In genomic region chr2:231387904-231388724, GRCh38 we compare ENCODE assay signal across 8 cellular contexts. TPM values are rescaled to one million over a fixed set of nuclear protein-coding genes. Genes with fewer than 3 reads are reported as not detected.
DNase-seq lines count a peak whose midpoint lies in the region; ATAC-seq and TF ChIP-seq lines count a peak whose summit lies in the region.

No MANE protein-coding gene starts in this region.

- H3K36me3 ChIP-seq in SK-N-SH (replicated peaks in 1 of 2; ENCODE audit: control insufficient read depth in 1 of 2, insufficient read depth in 2 of 2, low read length in 1 of 2): no peaks in the 10 kb centered on the region

- POLR2A ChIA-PET in SK-N-SH (lab: Yijun Ruan, JAX): interaction anchor here (1.2 kb wide), 1 partner anchor 23 kb away, joined by 4 read pairs; no protein-coding TSS in a partner anchor

- H3K4me3 Mint-ChIP-seq in osteocyte (ENCODE audit: unreplicated experiment): no peak overlapping the region

- CTCF ChIA-PET in SK-N-SH (lab: Yijun Ruan, JAX): interaction anchor here (0.8 to 3.5 kb wide), 4 partner anchors 12 to 91 kb away, joined by 3 to 14 read pairs (median 4); no protein-coding TSS in a partner anchor

- no peaks in the 10 kb centered on the region for H3K9me2 ChIP-seq in SK-N-SH

- H3K27ac Mint-ChIP-seq in osteocyte (ENCODE audit: unreplicated experiment): peak overlapping the region; percentile 81

- H4K20me1 ChIP-seq in SK-N-SH (ENCODE audit: insufficient read depth): no peaks in the 10 kb centered on the region

- DNase-seq in ELR (ENCODE audit: low read depth) (peak; percentile 88), SK-N-SH (peak; percentile 70), foreskin melanocyte (peak; percentile 94), osteocyte (ENCODE audit: extremely low spot score, unreplicated experiment) (no peak), activated T-cell treated with anti-CD3 and anti-CD28 coated beads for 4 hours (no peak), GM20000 (ENCODE audit: low spot score) (no peak), COLO668 (lab: John Stamatoyannopoulos, UW; ENCODE audit: unreplicated experiment) (no peak)

- peak overlapping the region; percentile 16 to 32; a peak in 2 of 4 replicates for H3K27ac ChIP-seq in SK-N-SH (ENCODE audit: low read depth in 2 of 2, low read length in 1 of 2)

- H3K4me3 ChIP-seq in SK-N-SH (ENCODE audit: low read depth in 2 of 2, low read length in 1 of 2): no peak overlapping the region

- no peak for ATAC-seq in HG02884 (IDR thresholded peaks at IDR 0.05; ENCODE audit: unreplicated experiment)

- TF ChIP-seq EP300 in SK-N-SH (IDR thresholded peaks at IDR 0.05; ENCODE audit: borderline replicate concordance in 1 of 2, low read depth in 1 of 2, low read length in 1 of 2): no peak

- no peaks in the 10 kb centered on the region for H3F3A ChIP-seq in SK-N-SH (replicated peaks; ENCODE audit: insufficient read depth)

- H3K4me1 Mint-ChIP-seq in osteocyte (ENCODE audit: unreplicated experiment): peaks cover 21% of the 10 kb centered on the region

- 67% methylated on average over 21 of the region's 26 CpGs for WGBS in SK-N-SH (ENCODE audit: low lambda C conversion rate)

- peaks cover 6 to 34% of the 10 kb centered on the region in 2 experiments; a peak in 2 of 4 replicates for H3K4me1 ChIP-seq in SK-N-SH (ENCODE audit: control insufficient read depth in 1 of 2, insufficient read depth in 2 of 2, low read depth in 1 of 2, low read length in 1 of 2)

- peak overlapping the region; percentile 50; the same call in 1 of the 2 replicates for H3K4me2 ChIP-seq in SK-N-SH

- peaks cover 14% of the 10 kb centered on the region for H3K36me3 Mint-ChIP-seq in osteocyte (ENCODE audit: unreplicated experiment)

- no peaks in the 10 kb centered on the region for H3K27me3 ChIP-seq in SK-N-SH (ENCODE audit: insufficient read depth)

- peak overlapping the region; percentile 31; the same call in 1 of the 2 replicates for H3K9ac ChIP-seq in SK-N-SH

- TF ChIP-seq CTCF in SK-N-SH (IDR thresholded peaks at IDR 0.05) (no peak), osteocyte (IDR thresholded peaks at IDR 0.05) (no peak), GM20000 (IDR thresholded peaks at IDR 0.05; ENCODE audit: extremely low read depth, missing control alignments) (no peak)

- peaks cover 7% of the 10 kb centered on the region; the same call in 1 of the 2 replicates for H3K9me3 ChIP-seq in SK-N-SH

- no peak; the same call in 1 of the 2 replicates for TF ChIP-seq RAD21 in SK-N-SH (IDR thresholded peaks at IDR 0.05; ENCODE audit: low read length)

- peaks cover 8% of the 10 kb centered on the region for H3K9me3 Mint-ChIP-seq in osteocyte (ENCODE audit: unreplicated experiment)

- no peaks in the 10 kb centered on the region for H3K27me3 Mint-ChIP-seq in osteocyte (ENCODE audit: unreplicated experiment)

- H2AFZ ChIP-seq in SK-N-SH (ENCODE audit: low read depth): 0 out of 2 replicates have a peak overlapping the region, but pooled peaks have one; percentile 32

- no peaks in the 10 kb centered on the region for H3K79me2 ChIP-seq in SK-N-SH (ENCODE audit: insufficient read depth)

TF ChIP-seq in SK-N-SH, 30 proteins besides CTCF, POLR2A, EP300 and RAD21:
- TF ChIP-seq RCOR1 (IDR thresholded peaks at IDR 0.05; ENCODE audit: low read length) (no peak), MAX (IDR thresholded peaks at IDR 0.05; ENCODE audit: low read depth) (no peak; the same call in 1 of the 2 replicates), ELF1 (IDR thresholded peaks at IDR 0.05) (no peak), NFIC (IDR thresholded peaks at IDR 0.05; ENCODE audit: borderline replicate concordance) (no peak), SMC3 (IDR thresholded peaks at IDR 0.05; ENCODE audit: low read depth, low read length) (no peak), USF2 (IDR thresholded peaks at IDR 0.05; ENCODE audit: borderline replicate concordance, low read depth, low read length) (no peak), NRF1 (IDR thresholded peaks at IDR 0.05; ENCODE audit: low read depth, low read length) (no peak), TCF12 (IDR thresholded peaks at IDR 0.05) (peak; percentile 37; the same call in 1 of the 2 replicates), REST (IDR thresholded peaks at IDR 0.05; ENCODE audit: low read depth, low read length) (no peak), FOXJ3 (CRISPR knock-in tag; IDR thresholded peaks at IDR 0.05) (no peak), FOSL2 (IDR thresholded peaks at IDR 0.05; ENCODE audit: borderline replicate concordance, low read depth) (peak; percentile 44; the same call in 1 of the 2 replicates), IRF3 (IDR thresholded peaks at IDR 0.05; ENCODE audit: low read depth, low read length) (no peak)
TF ChIP-seq in SK-N-SH: peak in this region for 2.

RNA-seq across cellular contexts. Expression of gene B3GNT7, which starts 7.4 kb away (rescaled TPM):
- 0.05 and 0.12 TPM in 2 replicates for polyA plus RNA-seq in SK-N-SH (2012; rRNA removed)
- 0.04 TPM in 2 replicates for polyA plus RNA-seq in SK-N-SH (2012; cell fraction: cytosol; rRNA removed)
- 0.19 and 0.30 TPM in 2 replicates for polyA plus RNA-seq in SK-N-SH (2012; cell fraction: nucleus; rRNA removed)
- 1.1 and 1.5 TPM in 2 replicates for total RNA-seq in osteocyte

Comparison
In these comparisons a context has a peak if more than half of its experiments do, and no peak if none do; other contexts are left out.
1. DNase-seq: peak in ELR (single experiment), SK-N-SH (single experiment) and foreskin melanocyte (single experiment); none in osteocyte (single experiment), activated T-cell treated with anti-CD3 and anti-CD28 coated beads for 4 hours (single experiment), GM20000 (single experiment) and COLO668 (single experiment).